ENCODE assay signal across 8 cellular contexts in genomic region chr7:727104-727805, GRCh38. TPM values are rescaled to one million over a fixed set of nuclear protein-coding genes. Genes with fewer than 3 reads are reported as not detected.
DNase-seq lines count a peak whose midpoint lies in the region; ATAC-seq and TF ChIP-seq lines count a peak whose summit lies in the region.

Gene PRKAR1B (minus strand): TSS chr7:727281. CDS start chr7:711505, 15,776 bp downstream.

- H3K27me3 Mint-ChIP-seq in WTC11 (ENCODE audit: low read depth) (peaks cover 5% of the 10 kb centered on the region; the same call in 1 of the 2 replicates), mesothelial cell of epicardium (ENCODE audit: low read depth) (no peaks in the 10 kb centered on the region)

- H3K27me3 ChIP-seq in effector memory CD4-positive, alpha-beta T cell (replicated peaks; ENCODE audit: control insufficient read depth, insufficient read depth, low read length, poor library complexity, severe bottlenecking): no peaks in the 10 kb centered on the region

- ATAC-seq in GM21423 (IDR thresholded peaks at IDR 0.05; ENCODE audit: unreplicated experiment) (peak; percentile 28), WTC11 (peak; percentile 54)
- peak; percentile 51 for ATAC-seq in stimulated activated naive CD8-positive, alpha-beta T cell treated with anti-CD3 and anti-CD28 coated beads, Interleukin-15, Interleukin-2, amounts not matched to agents 100 U/mL and 50 U/mL, for 24 hours

- DNase-seq in Daoy (ENCODE audit: low read depth) (peak; percentile 60), HT1080 (ENCODE audit: low read depth) (no peak), WTC11 (ENCODE audit: low spot score) (peak; percentile 54), mesothelial cell of epicardium (ENCODE audit: low spot score in 2 of 2, unreplicated experiment in 2 of 2) (no peak), NCI-H510A treated with DMSO at 0.1 percent for 48 hours (lab: John Stamatoyannopoulos, UW) (no peak)
- no peak for DNase-seq in effector memory CD4-positive, alpha-beta T cell
- DNase-seq in stimulated activated naive CD8-positive, alpha-beta T cell treated with anti-CD3 and anti-CD28 coated beads, Interleukin-15, Interleukin-2, amounts not matched to agents 100 U/mL and 50 U/mL, for 24 hours: peak; percentile 59

- H3K4me1 ChIP-seq in effector memory CD4-positive, alpha-beta T cell (ENCODE audit: control insufficient read depth, insufficient read depth, low read length, poor library complexity, severe bottlenecking): peaks cover 12% of the 10 kb centered on the region

- H3K4me3 Mint-ChIP-seq in WTC11 (peak within 1 kb of the TSS; percentile 80), mesothelial cell of epicardium (peak within 1 kb of the TSS; percentile 74)

- peak within 1 kb of the TSS; percentile 46 for H3K4me3 ChIP-seq in effector memory CD4-positive, alpha-beta T cell (ENCODE audit: insufficient read depth, low read depth, low read length, poor library complexity, severe bottlenecking)

- POLR2A ChIA-PET in WTC11 (lab: Charles Lee): interaction anchor here (1.1 kb wide), 1 partner anchor 16 kb away, joined by 4 read pairs; no protein-coding TSS in a partner anchor

- CTCF ChIA-PET in WTC11 (lab: Charles Lee): interaction anchor here (0.6 kb wide), 1 partner anchor 15 kb away, joined by 3 read pairs; no protein-coding TSS in a partner anchor

- peaks cover 16% of the 10 kb centered on the region for H3K36me3 ChIP-seq in effector memory CD4-positive, alpha-beta T cell (ENCODE audit: control insufficient read depth, insufficient read depth, low read length)

- peak within 1 kb of the TSS; percentile 16 for H3K27ac ChIP-seq in effector memory CD4-positive, alpha-beta T cell (ENCODE audit: insufficient read depth, low read length, poor library complexity, severe bottlenecking)

- H3K9me3 Mint-ChIP-seq in WTC11 (peaks cover 33% of the 10 kb centered on the region), mesothelial cell of epicardium (peaks cover 26% of the 10 kb centered on the region)

- H3K27ac Mint-ChIP-seq in WTC11: peak within 1 kb of the TSS; percentile 79; the same call in 1 of the 2 replicates
- H3K27ac Mint-ChIP-seq in mesothelial cell of epicardium: peak within 1 kb of the TSS; percentile 76

- H3K36me3 Mint-ChIP-seq in WTC11: peaks cover 58% of the 10 kb centered on the region
- H3K36me3 Mint-ChIP-seq in mesothelial cell of epicardium: peaks cover 31% of the 10 kb centered on the region

- no peaks in the 10 kb centered on the region for H3K9me3 ChIP-seq in effector memory CD4-positive, alpha-beta T cell (ENCODE audit: control insufficient read depth, low read length)

- H3K4me1 Mint-ChIP-seq in WTC11 (peaks cover 15% of the 10 kb centered on the region), mesothelial cell of epicardium (peaks cover 19% of the 10 kb centered on the region)

- no peak for TF ChIP-seq CTCF in WTC11 (IDR thresholded peaks at IDR 0.05)
- no peak for TF ChIP-seq CTCF in mesothelial cell of epicardium (IDR thresholded peaks at IDR 0.05; ENCODE audit: unreplicated experiment)

TF ChIP-seq in WTC11, 78 proteins besides CTCF, POLR2A, EP300 and RAD21:
- TF ChIP-seq USF1 (CRISPR knock-in tag; IDR thresholded peaks at IDR 0.05): peak; percentile 47; the same call in 1 of the 2 replicates
- TF ChIP-seq SMAD3 (CRISPR knock-in tag; IDR thresholded peaks at IDR 0.05; ENCODE audit: borderline replicate concordance): no peak
- peak; percentile 65 for TF ChIP-seq USF2 (CRISPR knock-in tag; IDR thresholded peaks at IDR 0.05)
- TF ChIP-seq ZSCAN18 (CRISPR knock-in tag; IDR thresholded peaks at IDR 0.05): no peak
- no peak for TF ChIP-seq ZNF121 (CRISPR knock-in tag; IDR thresholded peaks at IDR 0.05)

RNA-seq across cellular contexts. Expression of gene PRKAR1B, which starts in this region (rescaled TPM):
- 31.8 and 32.8 TPM in 2 replicates for total RNA-seq in Daoy (2014; rRNA removed; shearing (Covaris generic))
- 18.6 and 27.2 TPM in 2 replicates for total RNA-seq in HT1080 (2014; rRNA removed; shearing (Covaris generic))
- 9.4 and 12.8 TPM in 2 replicates for polyA plus RNA-seq in HT1080 (2015; cell fraction: cytosol; rRNA removed)
- polyA plus RNA-seq in HT1080 (2015; cell fraction: nucleus; rRNA removed): 8.6 and 12.5 TPM in 2 replicates
- 40.8 to 44.1 TPM (median 43.6 TPM) in 3 replicates for total RNA-seq in WTC11 (2021)
- total RNA-seq in mesothelial cell of epicardium: 48.0 to 53.7 TPM (median 50.6 TPM) in 3 replicates

Comparison
In these comparisons a context has a peak if more than half of its experiments do, and no peak if none do; other contexts are left out.
1. DNase-seq: peak in Daoy (single experiment), WTC11 (single experiment) and stimulated activated naive CD8-positive, alpha-beta T cell treated with anti-CD3 and anti-CD28 coated beads, Interleukin-15, Interleukin-2, amounts not matched to agents 100 U/mL and 50 U/mL, for 24 hours (single experiment); none in HT1080 (single experiment), effector memory CD4-positive, alpha-beta T cell (0 of 3), mesothelial cell of epicardium (0 of 2) and NCI-H510A treated with DMSO at 0.1 percent for 48 hours (single experiment).
2. Peak in every context shown above with its lines, with median percentiles within 50 percentile points of each other: ATAC-seq.